ENCODE assay signal across 15 cellular contexts in the genomic region with DNA sequence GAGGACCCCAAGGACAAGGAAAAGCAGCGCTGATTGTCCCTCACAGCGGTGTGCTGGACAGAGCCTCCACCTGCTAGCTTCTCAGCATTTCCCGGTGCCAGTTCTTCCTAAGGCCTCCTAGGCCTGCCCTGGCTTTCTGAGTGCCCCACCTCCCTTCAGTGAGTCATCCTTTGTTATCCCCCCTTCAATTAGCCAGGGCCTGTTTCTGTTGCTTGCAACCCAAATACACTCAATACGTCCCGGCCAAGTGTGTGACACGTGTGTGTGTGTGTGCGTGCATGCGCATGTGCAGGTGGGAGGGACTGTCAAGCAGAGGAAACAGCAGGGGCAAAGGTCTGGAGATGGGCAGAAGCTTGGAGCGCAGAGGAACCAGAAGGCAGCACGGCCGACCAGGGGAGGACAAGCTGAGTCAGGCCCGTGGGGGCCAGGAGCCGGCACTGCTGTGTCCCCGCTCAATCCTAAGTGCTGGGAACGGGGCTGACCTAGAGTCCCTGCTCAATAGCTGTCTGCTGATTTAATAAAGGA.
DNase-seq lines count a peak whose midpoint lies in the region; ATAC-seq, FAIRE-seq and TF ChIP-seq lines count a peak whose summit lies in the region.
"Had no signal": no experiment of that assay in that cellular context is flagged by ENCODE, and none has a peak within 500 bp of the region (broad histone marks: within the 10 kb centered on the region; RNA-seq: fewer than 3 reads in every experiment).

No MANE protein-coding gene starts in this region.

- 93% methylated on average over 15 of the region's 15 CpGs for WGBS in GM12878 (ENCODE audit: insufficient coverage, insufficient replicate concordance, low lambda C conversion rate, missing lambda C conversion rate)

- H3K27ac Mint-ChIP-seq in activated naive CD4-positive, alpha-beta T cell treated with anti-CD3 and anti-CD28 coated beads, Interleukin-2, amount 10 ng/mL, durations not matched to agents 7 days and 5 days, result peak overlapping the region; percentile 46
- H3K27ac Mint-ChIP-seq: activated naive CD4-positive, alpha-beta T cell treated with anti-CD3 and anti-CD28 coated beads, Interleukin-2, amount 50 U/mL, for 24 hours; HFFc6; T-helper 1 cell treated with Interleukin-12 subunit alpha and Interleukin-12 subunit beta and Interleukin-4 antibody, amounts not matched to agents 30 μg/mL and 1 μg/mL, for 36 hours had no signal

- no peak for FAIRE-seq in GM12878 (lab: Jason Lieb, UNC)

- H3K9ac ChIP-seq in GM12878 (ENCODE audit: control insufficient read depth, insufficient read depth, low read length), result no peak overlapping the region

- in situ Hi-C loops in GM12878 (cut with MboI), result no loop called here

- H3K79me2 ChIP-seq in GM12878 (ENCODE audit: control insufficient read depth, insufficient read depth, low read length), result no peaks in the 10 kb centered on the region
- H3K79me2 ChIP-seq: hepatocyte had no signal

- peaks cover 41% of the 10 kb centered on the region for H3K36me3 Mint-ChIP-seq in activated naive CD4-positive, alpha-beta T cell treated with anti-CD3 and anti-CD28 coated beads, Interleukin-2, amount 10 ng/mL, durations not matched to agents 7 days and 5 days

- SMC1A ChIA-PET in GM12878 (lab: Charles Lee; ENCODE audit: uncharacterized antibody, unreplicated experiment), result interaction anchor here (1.3 kb wide), 1 partner anchor 9 kb away, joined by 3 read pairs; no protein-coding TSS in a partner anchor

- H4K20me1 ChIP-seq in GM12878 (ENCODE audit: control insufficient read depth, insufficient read depth), result no peaks in the 10 kb centered on the region

- no TSS peak for BruUV-seq in GM12878 (replicated peaks; lab: Mats Ljungman, UMichigan)

- H3K4me2 ChIP-seq in GM12878 (ENCODE audit: control insufficient read depth, insufficient read depth), result no peak overlapping the region
- H3K4me2 ChIP-seq: hepatocyte had no signal

- TF ChIP-seq RAD21 in GM12878 (IDR thresholded peaks at IDR 0.05; ENCODE audit: insufficient read depth, low read depth, low read length), result no peak

- no peaks in the 10 kb centered on the region for H3K4me1 Mint-ChIP-seq in activated naive CD4-positive, alpha-beta T cell treated with anti-CD3 and anti-CD28 coated beads, Interleukin-2, amount 10 ng/mL, durations not matched to agents 7 days and 5 days
- H3K4me1 Mint-ChIP-seq: activated naive CD4-positive, alpha-beta T cell treated with anti-CD3 and anti-CD28 coated beads, Interleukin-2, amount 50 U/mL, for 24 hours had no signal

- no peaks in the 10 kb centered on the region for H3K27me3 ChIP-seq in GM12878 (replicated peaks in 1 of 2; ENCODE audit: control insufficient read depth in 2 of 2, insufficient read depth in 2 of 2, low read length in 1 of 2)
- H3K27me3 ChIP-seq in tibial artery, result no peaks in the 10 kb centered on the region
- H3K27me3 ChIP-seq: hepatocyte, thyroid gland had no signal

- no peaks in the 10 kb centered on the region for H3K9me3 Mint-ChIP-seq in activated naive CD4-positive, alpha-beta T cell treated with anti-CD3 and anti-CD28 coated beads, Interleukin-2, amount 10 ng/mL, durations not matched to agents 7 days and 5 days
- H3K9me3 Mint-ChIP-seq: activated naive CD4-positive, alpha-beta T cell treated with anti-CD3 and anti-CD28 coated beads, Interleukin-2, amount 50 U/mL, for 24 hours; T-helper 1 cell treated with Interleukin-12 subunit alpha and Interleukin-12 subunit beta and Interleukin-4 antibody, amounts not matched to agents 30 μg/mL and 1 μg/mL, for 36 hours had no signal

- ATAC-seq in GM12878 (no peak), left lobe of liver (peak; percentile 33)

- H2AFZ ChIP-seq in GM12878 (ENCODE audit: control insufficient read depth, low read depth, low read length), result no peak overlapping the region
- H2AFZ ChIP-seq: hepatocyte had no signal

- no peak overlapping the region for H3K4me3 Mint-ChIP-seq in activated naive CD4-positive, alpha-beta T cell treated with anti-CD3 and anti-CD28 coated beads, Interleukin-2, amount 10 ng/mL, durations not matched to agents 7 days and 5 days
- H3K4me3 Mint-ChIP-seq: activated naive CD4-positive, alpha-beta T cell treated with anti-CD3 and anti-CD28 coated beads, Interleukin-2, amount 50 U/mL, for 24 hours; HFFc6; T-helper 1 cell treated with Interleukin-12 subunit alpha and Interleukin-12 subunit beta and Interleukin-4 antibody, amounts not matched to agents 30 μg/mL and 1 μg/mL, for 36 hours had no signal

- peak; percentile 14; the same call in 1 of the 2 replicates for TF ChIP-seq POLR2A in GM12878 (IDR thresholded peaks at IDR 0.05; ENCODE audit: low read depth, low read length)

- TF ChIP-seq EP300 in GM12878 (IDR thresholded peaks at IDR 0.05; ENCODE audit: borderline replicate concordance in 1 of 2, control insufficient read depth in 1 of 2, low read depth in 2 of 2, low read length in 2 of 2), result no peak

- no peak for TF ChIP-seq CTCF in GM12878 (IDR thresholded peaks at IDR 0.05 in 2 of 3, conservative IDR thresholded peaks at IDR 0.05 in 1 of 3; ENCODE audit: control insufficient read depth in 2 of 3, extremely low read depth in 1 of 3, insufficient read depth in 1 of 3, low read depth in 3 of 3, low read length in 3 of 3)
- TF ChIP-seq CTCF in tibial artery (IDR thresholded peaks at IDR 0.05), result no peak

- H3K4me1 ChIP-seq in GM12878 (ENCODE audit: control insufficient read depth, insufficient read depth, low read length), result no peaks in the 10 kb centered on the region
- peaks cover 0 to 15% (median 14%) of the 10 kb centered on the region in 4 donors for H3K4me1 ChIP-seq in tibial artery

- DNase-seq in activated naive CD4-positive, alpha-beta T cell treated with anti-CD3 and anti-CD28 coated beads, Interleukin-2, amount 10 ng/mL, durations not matched to agents 7 days and 5 days, result no peak
- no peak for DNase-seq in activated naive CD4-positive, alpha-beta T cell treated with anti-CD3 and anti-CD28 coated beads, Interleukin-2, amount 50 U/mL, for 16 hours
- no peak for DNase-seq in GM12878 (ENCODE audit: low read depth, low spot score)
- DNase-seq in left lobe of liver (ENCODE audit: low spot score), result no peak
- DNase-seq in tibial artery, result no peak
- no peak for DNase-seq in stimulated activated CD4-positive, alpha-beta T cell treated with anti-CD3 and anti-CD28 coated beads, Interleukin-4, amount 100 ng/mL, for 24 hours
- no peak for DNase-seq in 8988T
- DNase-seq in COR-L47 (lab: John Stamatoyannopoulos, UW), result no peak
- DNase-seq: activated CD4-positive, alpha-beta T cell treated with anti-CD3 and anti-CD28 coated beads, Interleukin-2, amount 50 U/mL, for 48 hours; effector CD4-positive, alpha-beta T cell; HFFc6; thyroid gland had no signal

- CTCF ChIA-PET in activated naive CD4-positive, alpha-beta T cell treated with anti-CD3 and anti-CD28 coated beads, Interleukin-2, amount 10 ng/mL, durations not matched to agents 7 days and 5 days (lab: Charles Lee), result interaction anchor here (1.2 to 1.5 kb wide), 2 partner anchors 10 kb away, joined by 3 to 5 read pairs; no protein-coding TSS in a partner anchor
- CTCF ChIA-PET in GM12878 (lab: Yijun Ruan, JAX), result interaction anchor here (1.9 kb wide), 1 partner anchor 11 kb away, joined by 6 read pairs; no protein-coding TSS in a partner anchor

- H3K27ac ChIP-seq in GM12878 (ENCODE audit: control insufficient read depth, insufficient read depth) (no peak overlapping the region), tibial artery (peak overlapping the region; percentile 41 to 45)
- H3K27ac ChIP-seq: hepatocyte, thyroid gland had no signal

- H3K36me3 ChIP-seq in GM12878 (ENCODE audit: control insufficient read depth in 2 of 2, insufficient read depth in 2 of 2, low read length in 1 of 2), result peaks cover 10 to 24% of the 10 kb centered on the region in 2 experiments; a peak in 3 of 4 replicates
- H3K36me3 ChIP-seq in tibial artery, result peaks cover 0 to 6% (median 0%) of the 10 kb centered on the region in 3 donors
- H3K36me3 ChIP-seq: thyroid gland had no signal

- intact Hi-C loops in GM12878 (cut with micrococcal nuclease; ENCODE audit: unreplicated experiment), result no loop called here
- intact Hi-C loops in tibial artery (cut with DNase I; ENCODE audit: low total_unique reads), result no loop called here

- POLR2A ChIA-PET in GM12878 (lab: Charles Lee), result no interaction called here

- RAD21 ChIA-PET in GM12878 (lab: Charles Lee; ENCODE audit: unreplicated experiment), result no interaction called here

- H3K9me3 ChIP-seq in GM12878 (replicated peaks; ENCODE audit: control insufficient read depth, insufficient read depth, low read length) (no peaks in the 10 kb centered on the region), tibial artery (no peaks in the 10 kb centered on the region)
- H3K9me3 ChIP-seq: thyroid gland had no signal

- H3K27me3 Mint-ChIP-seq in activated naive CD4-positive, alpha-beta T cell treated with anti-CD3 and anti-CD28 coated beads, Interleukin-2, amount 10 ng/mL, durations not matched to agents 7 days and 5 days, result no peaks in the 10 kb centered on the region
- H3K27me3 Mint-ChIP-seq: activated naive CD4-positive, alpha-beta T cell treated with anti-CD3 and anti-CD28 coated beads, Interleukin-2, amount 50 U/mL, for 24 hours had no signal

- no peak overlapping the region for H3K4me3 ChIP-seq in GM12878
- no peak overlapping the region for H3K4me3 ChIP-seq in tibial artery
- H3K4me3 ChIP-seq: hepatocyte, thyroid gland had no signal

TF ChIP-seq in GM12878, 131 proteins besides CTCF, POLR2A, EP300 and RAD21:
- no peak for TF ChIP-seq NRF1 (conservative IDR thresholded peaks at IDR 0.05; ENCODE audit: low read depth, low read length)
- no peak for TF ChIP-seq WRNIP1 (IDR thresholded peaks at IDR 0.05; ENCODE audit: borderline replicate concordance, low read depth, low read length)
- TF ChIP-seq ZZZ3 (IDR thresholded peaks at IDR 0.05; ENCODE audit: control insufficient read depth, insufficient read length, low read depth), result no peak
- no peak for TF ChIP-seq CREB1 (IDR thresholded peaks at IDR 0.05; ENCODE audit: low read depth)
- no peak for TF ChIP-seq SREBF2 (IDR thresholded peaks at IDR 0.05; ENCODE audit: low read length)
